In the genomic region with DNA sequence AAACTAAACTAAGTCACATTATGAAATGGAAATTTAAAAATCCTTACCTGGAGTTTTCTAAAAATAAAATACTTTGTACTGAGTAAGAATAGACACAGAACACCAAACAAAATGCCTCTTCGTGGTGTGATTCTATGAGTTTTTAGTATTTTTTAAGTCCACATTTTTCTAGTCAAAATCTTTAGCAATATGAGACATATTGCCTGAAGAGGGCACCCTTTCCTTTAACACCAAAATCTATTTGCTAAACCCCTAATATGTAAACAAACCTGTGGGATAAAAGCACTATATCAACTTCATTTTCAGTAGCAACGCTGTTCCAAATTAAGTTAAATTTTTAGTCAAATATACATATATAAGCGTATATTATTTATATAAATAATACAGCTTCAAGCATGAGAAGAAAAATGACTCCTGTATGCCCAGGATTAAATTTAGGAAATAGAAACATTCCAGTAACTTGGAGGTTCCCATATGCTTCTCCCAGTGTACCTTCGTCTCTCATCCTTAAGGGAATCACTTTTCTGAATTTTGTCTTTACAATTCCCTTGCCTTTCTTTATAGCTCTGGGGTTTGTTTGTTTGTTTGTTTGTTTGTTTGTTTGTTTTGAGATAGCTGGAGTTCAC, we compare ENCODE assay signal across 1 cellular context.
TF ChIP-seq lines count a peak whose summit lies in the region.

No MANE protein-coding gene starts in this region.

TF ChIP-seq in IMR-90, 13 proteins besides CTCF, POLR2A, EP300 and RAD21:
- TF ChIP-seq SMC3 (IDR thresholded peaks at IDR 0.05; ENCODE audit: low read depth, low read length) (peak; percentile 48; the same call in 1 of the 2 replicates), FOS (IDR thresholded peaks at IDR 0.05; ENCODE audit: low read depth, low read length) (no peak)
